16 cellular contexts compared by ENCODE assay signal in genomic region chr7:37488163-37488759, GRCh38. TPM values are rescaled to one million over a fixed set of nuclear protein-coding genes. Genes with fewer than 3 reads are reported as not detected.
DNase-seq lines count a peak whose midpoint lies in the region; ATAC-seq and TF ChIP-seq lines count a peak whose summit lies in the region.
"Had no signal": no experiment of that assay in that cellular context is flagged by ENCODE, and none has a peak within 500 bp of the region (broad histone marks: within the 10 kb centered on the region; RNA-seq: fewer than 3 reads in every experiment).

No MANE protein-coding gene starts in this region.

- H3K4me1 ChIP-seq in stomach = peaks cover 0 to 7% (median 0%) of the 10 kb centered on the region in 4 donors
- H3K4me1 ChIP-seq in body of pancreas = no peaks in the 10 kb centered on the region

- H3K27me3 ChIP-seq in stomach (no peaks in the 10 kb centered on the region), MG63 (no peaks in the 10 kb centered on the region), body of pancreas (no peaks in the 10 kb centered on the region)
- H3K27me3 ChIP-seq: thyroid gland had no signal

- H3K4me1 Mint-ChIP-seq in activated CD4-positive, alpha-beta T cell treated with anti-CD3 and anti-CD28 coated beads, Interleukin-2, amount 10 ng/mL, durations not matched to agents 7 days and 5 days = peaks cover 5% of the 10 kb centered on the region
- H3K4me1 Mint-ChIP-seq: activated CD4-positive, alpha-beta T cell treated with anti-CD3 and anti-CD28 coated beads, Interleukin-2, amount 10 ng/mL, durations not matched to agents 24 days and 14 days had no signal

- intact Hi-C loops in stomach (cut with DNase I; ENCODE audit: low total_unique reads) = no loop called here
- intact Hi-C loops in body of pancreas (cut with DNase I) = no loop called here

- H3K27me3 Mint-ChIP-seq in activated CD4-positive, alpha-beta T cell treated with anti-CD3 and anti-CD28 coated beads, Interleukin-2, amount 10 ng/mL, durations not matched to agents 7 days and 5 days = no peaks in the 10 kb centered on the region

- H3K36me3 ChIP-seq in stomach (no peaks in the 10 kb centered on the region), MG63 (no peaks in the 10 kb centered on the region), body of pancreas (replicated peaks in 1 of 2; ENCODE audit: insufficient read depth in 1 of 2, low read depth in 2 of 2) (no peaks in the 10 kb centered on the region)
- H3K36me3 ChIP-seq: thyroid gland had no signal

- H3K27ac Mint-ChIP-seq in activated CD4-positive, alpha-beta T cell treated with anti-CD3 and anti-CD28 coated beads, Interleukin-2, amount 10 ng/mL, durations not matched to agents 7 days and 5 days = peak overlapping the region; percentile 64
- H3K27ac Mint-ChIP-seq: activated CD4-positive, alpha-beta T cell treated with anti-CD3 and anti-CD28 coated beads, Interleukin-2, amount 10 ng/mL, durations not matched to agents 24 days and 14 days had no signal

- H3K36me3 Mint-ChIP-seq in activated CD4-positive, alpha-beta T cell treated with anti-CD3 and anti-CD28 coated beads, Interleukin-2, amount 10 ng/mL, durations not matched to agents 7 days and 5 days (ENCODE audit: low read depth) = peaks cover 6% of the 10 kb centered on the region

- H3K27ac ChIP-seq in temporal lobe (ENCODE audit: low read depth, low read length) = peak overlapping the region; percentile 20
- H3K27ac ChIP-seq in stomach = no peak overlapping the region
- H3K27ac ChIP-seq in body of pancreas = no peak overlapping the region
- H3K27ac ChIP-seq: PC-9, thyroid gland had no signal

- H3K4me3 Mint-ChIP-seq in activated CD4-positive, alpha-beta T cell treated with anti-CD3 and anti-CD28 coated beads, Interleukin-2, amount 10 ng/mL, durations not matched to agents 7 days and 5 days = no peak overlapping the region
- H3K4me3 Mint-ChIP-seq: activated CD4-positive, alpha-beta T cell treated with anti-CD3 and anti-CD28 coated beads, Interleukin-2, amount 10 ng/mL, durations not matched to agents 24 days and 14 days had no signal

- H3K9me3 ChIP-seq in stomach = peaks cover 0 to 12% (median 8%) of the 10 kb centered on the region in 4 donors
- H3K9me3 ChIP-seq in MG63 = no peaks in the 10 kb centered on the region
- H3K9me3 ChIP-seq in body of pancreas = no peaks in the 10 kb centered on the region
- H3K9me3 ChIP-seq: thyroid gland had no signal

- no peak for DNase-seq in activated CD4-positive, alpha-beta T cell treated with anti-CD3 and anti-CD28 coated beads, Interleukin-2, amount 10 ng/mL, durations not matched to agents 7 days and 5 days
- DNase-seq in activated CD4-positive, alpha-beta T cell treated with anti-CD3 and anti-CD28 coated beads, Interleukin-2, amount 50 U/mL, for 48 hours = no peak
- peak; percentile 74 for DNase-seq in SKM-1 (lab: John Stamatoyannopoulos, UW; ENCODE audit: unreplicated experiment)
- DNase-seq in epithelial cell of esophagus (ENCODE audit: low read depth) = peak; percentile 77
- no peak for DNase-seq in stomach
- DNase-seq in MG63 = no peak
- DNase-seq in body of pancreas = no peak
- DNase-seq: activated CD4-positive, alpha-beta T cell treated with anti-CD3 and anti-CD28 coated beads, Interleukin-2, amount 10 ng/mL, durations not matched to agents 24 days and 14 days; activated effector memory CD4-positive, alpha-beta T cell treated with anti-CD3 and anti-CD28 coated beads, Interleukin-2, amount 50 U/mL, for 16 hours; Calu3; central memory CD4-positive, alpha-beta T cell; PC-9; thyroid gland had no signal

- no peak overlapping the region for H3K4me3 ChIP-seq in epithelial cell of esophagus (ENCODE audit: low read length)
- H3K4me3 ChIP-seq in stomach = no peak overlapping the region
- H3K4me3 ChIP-seq in MG63 = no peak overlapping the region
- no peak overlapping the region for H3K4me3 ChIP-seq in body of pancreas
- H3K4me3 ChIP-seq: PC-9, thyroid gland had no signal

- TF ChIP-seq POLR2A in stomach (IDR thresholded peaks at IDR 0.05) (no peak), body of pancreas (IDR thresholded peaks at IDR 0.05) (no peak)

- no peak for ATAC-seq in body of pancreas

- TF ChIP-seq EP300 in stomach (IDR thresholded peaks at IDR 0.05) = no peak

- WGBS in stomach, 5 donors = 93 to 97% (median 95%) methylated on average over 3 of the region's 3 CpGs
- WGBS in body of pancreas, 2 donors = 87 to 98% methylated on average over 3 of the region's 3 CpGs

- POLR2A ChIA-PET in activated CD4-positive, alpha-beta T cell treated with anti-CD3 and anti-CD28 coated beads, Interleukin-2, amount 10 ng/mL, durations not matched to agents 7 days and 5 days (lab: Charles Lee) = no interaction called here

- CTCF ChIA-PET in activated CD4-positive, alpha-beta T cell treated with anti-CD3 and anti-CD28 coated beads, Interleukin-2, amount 10 ng/mL, durations not matched to agents 7 days and 5 days (lab: Charles Lee) = interaction anchor here (0.6 to 0.7 kb wide), 2 partner anchors 192 to 253 kb away, joined by 3 to 4 read pairs; no protein-coding TSS in a partner anchor

- H3K9me3 Mint-ChIP-seq in activated CD4-positive, alpha-beta T cell treated with anti-CD3 and anti-CD28 coated beads, Interleukin-2, amount 10 ng/mL, durations not matched to agents 7 days and 5 days = peaks cover 13% of the 10 kb centered on the region
- H3K9me3 Mint-ChIP-seq: activated CD4-positive, alpha-beta T cell treated with anti-CD3 and anti-CD28 coated beads, Interleukin-2, amount 10 ng/mL, durations not matched to agents 24 days and 14 days had no signal

- TF ChIP-seq CTCF in epithelial cell of esophagus (IDR thresholded peaks at IDR 0.05; ENCODE audit: insufficient read depth, low read depth, low read length, missing control alignments) = no peak
- no peak for TF ChIP-seq CTCF in stomach (IDR thresholded peaks at IDR 0.05)
- no peak for TF ChIP-seq CTCF in body of pancreas (IDR thresholded peaks at IDR 0.05)

RNA-seq across cellular contexts. Expression of gene ELMO1, which starts 39.6 kb away (rescaled TPM):
- total RNA-seq in activated CD4-positive, alpha-beta T cell treated with anti-CD3 and anti-CD28 coated beads, Interleukin-2, amount 10 ng/mL, durations not matched to agents 7 days and 5 days = 100 to 1,000 TPM in 1 of 2 experiments, 10 to 100 TPM in 1; 99.8 to 142 TPM
- total RNA-seq in temporal lobe (59.3 TPM), stomach (100 to 1,000 TPM in 2 of 5 donors, 10 to 100 TPM in 3; 16.1 to 117 (median 74.2) TPM), body of pancreas (10 to 100 TPM; 10.9 to 56.0 TPM)
- 10 to 100 TPM in 1 of 3 donors, 1 to 10 TPM in 2; 4.1 to 10.2 (median 6.5) TPM for polyA plus RNA-seq in stomach
- not detected in 2 replicates for total RNA-seq in MG63 (2014; rRNA removed; shearing (Covaris generic); ENCODE audit: low replicate concordance)
- total RNA-seq: A673, Calu3, osteocyte had no signal

Comparison
In these comparisons a context has a peak if more than half of its experiments do, and no peak if none do; other contexts are left out.
1. DNase-seq: peak in SKM-1 (single experiment) and epithelial cell of esophagus (single experiment); none in activated CD4-positive, alpha-beta T cell treated with anti-CD3 and anti-CD28 coated beads, Interleukin-2, amount 10 ng/mL, durations not matched to agents 7 days and 5 days (single experiment), activated CD4-positive, alpha-beta T cell treated with anti-CD3 and anti-CD28 coated beads, Interleukin-2, amount 50 U/mL, for 48 hours (0 of 2), stomach (single experiment), MG63 (single experiment) and body of pancreas (0 of 4).
2. RNA of gene ELMO1, which starts 39.6 kb away (total RNA-seq): 99.8 to 142 TPM in activated CD4-positive, alpha-beta T cell treated with anti-CD3 and anti-CD28 coated beads, Interleukin-2, amount 10 ng/mL, durations not matched to agents 7 days and 5 days, 16.1 to 117 TPM in stomach, 59.3 TPM in temporal lobe (single experiment) and 10.9 to 56.0 TPM in body of pancreas; not detected in MG63; every median in the first group is over 10 times any median in the second.